In the genomic region with DNA sequence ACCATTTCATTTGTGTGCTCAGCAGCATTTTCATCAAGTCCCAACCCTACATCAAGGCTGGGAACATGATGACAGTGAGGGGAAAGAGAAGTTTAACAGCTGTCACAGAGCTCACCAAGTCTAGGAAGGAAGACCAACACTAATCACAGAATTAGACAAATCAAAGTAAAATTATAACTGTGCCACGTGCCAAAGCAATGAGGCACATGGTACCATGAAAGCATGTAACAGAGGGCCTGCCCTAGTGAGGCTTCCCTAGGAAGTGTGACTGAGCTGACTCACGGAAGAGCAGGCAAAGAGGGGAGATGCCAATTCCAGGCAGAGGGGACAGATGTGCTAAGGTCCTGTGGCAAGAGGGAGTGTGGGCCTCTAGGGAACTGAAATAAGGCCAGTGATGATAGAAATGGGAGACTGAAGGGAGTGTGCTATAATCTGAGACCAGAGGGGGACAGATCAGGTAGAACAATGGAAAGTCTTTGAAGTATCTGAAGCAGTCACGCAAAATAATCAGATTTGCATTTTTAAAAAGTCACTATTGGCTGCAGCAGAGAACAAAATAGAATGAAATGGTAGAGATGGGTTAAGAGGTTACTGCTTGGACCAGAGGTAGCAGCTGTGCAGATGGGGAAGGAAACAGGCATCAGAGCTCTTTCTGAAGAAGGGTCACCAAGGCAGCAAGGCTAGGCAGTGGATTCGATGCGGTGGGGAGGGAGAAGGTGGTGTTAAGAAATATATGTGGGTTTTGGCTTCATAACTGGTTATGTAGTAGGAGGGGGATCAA, we compare ENCODE assay signal across 17 cellular contexts.
"Had no signal": no experiment of that assay in that cellular context is flagged by ENCODE, and none has a peak within 500 bp of the region (broad histone marks: within the 10 kb centered on the region; RNA-seq: fewer than 3 reads in every experiment).

No MANE protein-coding gene starts in this region.

- H3K4me3 ChIP-seq: adrenal gland, cardiac muscle cell, esophagus squamous epithelium, heart right ventricle, left lung, ovary, smooth muscle cell, thoracic aorta, upper lobe of left lung had no signal

- H3K4me1 ChIP-seq: adrenal gland, esophagus squamous epithelium, left lung, upper lobe of left lung had no signal

- H3K4me2 ChIP-seq: smooth muscle cell had no signal

- DNase-seq: activated CD8-positive, alpha-beta memory T cell treated with anti-CD3 and anti-CD28 coated beads for 24 hours; activated gamma-delta T cell treated with Interleukin-2 at 50 U/mL for 16 hours; activated T-cell treated with anti-CD3 and anti-CD28 coated beads, Interleukin-2, amount 50 U/mL, for 72 hours; adrenal gland; dermis blood vessel endothelial cell; effector memory CD4-positive, alpha-beta T cell; esophagus squamous epithelium; heart right ventricle; left lung; ovary; stimulated activated CD4-positive, alpha-beta T cell treated with anti-CD3 and anti-CD28 coated beads, Interleukin-4, amount 100 ng/mL, for 1 hour; upper lobe of left lung had no signal

- H3K27me3 ChIP-seq: cardiac muscle cell, ovary, upper lobe of left lung had no signal

- H3K27ac ChIP-seq: adrenal gland, cardiac muscle cell, esophagus squamous epithelium, heart right ventricle, left lung, ovary, thoracic aorta, upper lobe of left lung had no signal

- H3K27ac Mint-ChIP-seq: activated T-cell treated with anti-CD3 and anti-CD28 coated beads, Interleukin-2, amount 50 U/mL, for 72 hours had no signal

- H3K9me3 Mint-ChIP-seq: activated naive CD4-positive, alpha-beta T cell treated with anti-CD3 and anti-CD28 coated beads, Interleukin-2, amount 50 U/mL, for 72 hours; activated T-cell treated with anti-CD3 and anti-CD28 coated beads, Interleukin-2, amount 50 U/mL, for 72 hours; neural crest cell had no signal

- H3K9me3 ChIP-seq: adrenal gland, esophagus squamous epithelium, heart right ventricle, left lung, ovary, thoracic aorta, upper lobe of left lung had no signal

- H3K36me3 Mint-ChIP-seq: activated naive CD4-positive, alpha-beta T cell treated with anti-CD3 and anti-CD28 coated beads, Interleukin-2, amount 50 U/mL, for 72 hours had no signal

- H3K4me3 Mint-ChIP-seq: activated T-cell treated with anti-CD3 and anti-CD28 coated beads, Interleukin-2, amount 50 U/mL, for 72 hours; neural crest cell had no signal

- H3K36me3 ChIP-seq: adrenal gland, cardiac muscle cell, esophagus squamous epithelium, heart right ventricle, left lung, ovary, thoracic aorta, upper lobe of left lung had no signal
